Comparison of ENCODE assay signal across 12 cellular contexts in genomic region chr3:136932978-136933812, GRCh38. TPM values are rescaled to one million over a fixed set of nuclear protein-coding genes. Genes with fewer than 3 reads are reported as not detected.
DNase-seq lines count a peak whose midpoint lies in the region; ATAC-seq and TF ChIP-seq lines count a peak whose summit lies in the region.
"Had no signal": no experiment of that assay in that cellular context is flagged by ENCODE, and none has a peak within 500 bp of the region (broad histone marks: within the 10 kb centered on the region; RNA-seq: fewer than 3 reads in every experiment).

No MANE protein-coding gene starts in this region.

- H3K27ac Mint-ChIP-seq in stimulated activated naive CD8-positive, alpha-beta T cell treated with anti-CD3 and anti-CD28 coated beads, Interleukin-15, amount 100 ng/mL, for 72 hours: peak overlapping the region; percentile 71 to 87

- H3K27ac ChIP-seq in heart right ventricle: peak overlapping the region in 4 of 10 donors; percentile 0 to 67 (median 8)
- H3K27ac ChIP-seq: neutrophil had no signal

- peak; percentile 21 to 48 for ATAC-seq in activated T-cell treated with anti-CD3 and anti-CD28 coated beads, Interleukin-2, amount 50 U/mL, for 4 hours
- ATAC-seq in HG03378 (IDR thresholded peaks at IDR 0.05; ENCODE audit: unreplicated experiment): peak; percentile 28
- peak; percentile 62 for ATAC-seq in stimulated activated naive CD8-positive, alpha-beta T cell treated with anti-CD3 and anti-CD28 coated beads, Interleukin-15, amount 100 ng/mL, for 72 hours
- ATAC-seq in heart right ventricle: no peak
- ATAC-seq: K562 had no signal

- WGBS in heart right ventricle, 2 donors: 81 to 86% methylated on average over 2 of the region's 2 CpGs

- peaks cover 61% of the 10 kb centered on the region for H3K4me1 Mint-ChIP-seq in activated T-cell treated with anti-CD3 and anti-CD28 coated beads, Interleukin-2, amount 50 U/mL, for 4 hours (ENCODE audit: low read depth)
- peaks cover 47% of the 10 kb centered on the region for H3K4me1 Mint-ChIP-seq in stimulated activated naive CD8-positive, alpha-beta T cell treated with anti-CD3 and anti-CD28 coated beads, Interleukin-15, amount 100 ng/mL, for 72 hours

- H3K4me3 ChIP-seq in epithelial cell of esophagus (ENCODE audit: low read length) (peak overlapping the region; percentile 60), heart right ventricle (peak overlapping the region in 5 of 10 donors; percentile 42 to 51 (median 45))
- H3K4me3 ChIP-seq: K562 had no signal

- TF ChIP-seq CTCF in epithelial cell of esophagus (IDR thresholded peaks at IDR 0.05; ENCODE audit: insufficient read depth, low read depth, low read length, missing control alignments) (no peak), heart right ventricle (IDR thresholded peaks at IDR 0.05) (no peak)

- H3K36me3 Mint-ChIP-seq in activated T-cell treated with anti-CD3 and anti-CD28 coated beads, Interleukin-2, amount 50 U/mL, for 4 hours (ENCODE audit: insufficient read depth): peaks cover 40% of the 10 kb centered on the region

- no peak overlapping the region for H3K4me3 Mint-ChIP-seq in activated T-cell treated with anti-CD3 and anti-CD28 coated beads, Interleukin-2, amount 50 U/mL, for 4 hours
- H3K4me3 Mint-ChIP-seq in stimulated activated naive CD8-positive, alpha-beta T cell treated with anti-CD3 and anti-CD28 coated beads, Interleukin-15, amount 100 ng/mL, for 72 hours: no peak overlapping the region

- no peaks in the 10 kb centered on the region for H3K9me3 Mint-ChIP-seq in activated T-cell treated with anti-CD3 and anti-CD28 coated beads, Interleukin-2, amount 50 U/mL, for 4 hours
- peaks cover 5 to 7% of the 10 kb centered on the region in 2 donors for H3K9me3 Mint-ChIP-seq in stimulated activated naive CD8-positive, alpha-beta T cell treated with anti-CD3 and anti-CD28 coated beads, Interleukin-15, amount 100 ng/mL, for 72 hours

- H3K36me3 ChIP-seq in heart right ventricle: peaks cover 0 to 31% (median 3%) of the 10 kb centered on the region in 9 donors

- peaks cover 0 to 11% (median 0%) of the 10 kb centered on the region in 11 donors for H3K9me3 ChIP-seq in heart right ventricle
- H3K9me3 ChIP-seq: neutrophil had no signal

- H3K27me3 Mint-ChIP-seq in activated T-cell treated with anti-CD3 and anti-CD28 coated beads, Interleukin-2, amount 50 U/mL, for 4 hours (ENCODE audit: low read depth): no peaks in the 10 kb centered on the region
- no peaks in the 10 kb centered on the region for H3K27me3 Mint-ChIP-seq in stimulated activated naive CD8-positive, alpha-beta T cell treated with anti-CD3 and anti-CD28 coated beads, Interleukin-15, amount 100 ng/mL, for 72 hours

- peaks cover 0 to 75% (median 45%) of the 10 kb centered on the region in 9 donors for H3K4me1 ChIP-seq in heart right ventricle

- intact Hi-C loops in heart right ventricle (cut with DNase I): loop anchor here in 2 of 10 donors (5.0 to 10.0 kb wide), 2 partner anchors 68 to 71 kb away; partner anchors contain the start of gene NCK1 (in 2 of the 2)

- DNase-seq in activated T-cell treated with anti-CD3 and anti-CD28 coated beads, Interleukin-2, amount 50 U/mL, for 4 hours: no peak
- DNase-seq in activated T-cell treated with anti-CD3 and anti-CD28 coated beads, Interleukin-2, amount 50 U/mL, for 1 hour: no peak
- DNase-seq in epithelial cell of esophagus (ENCODE audit: low read depth) (no peak), heart right ventricle (no peak), activated gamma-delta T cell (lab: John Stamatoyannopoulos, UW) (no peak)
- DNase-seq in stimulated activated naive CD8-positive, alpha-beta T cell treated with anti-CD3 and anti-CD28 coated beads, Interleukin-15, amount 100 ng/mL, for 72 hours: no peak
- DNase-seq in activated CD8-positive, alpha-beta memory T cell treated with anti-CD3 and anti-CD28 coated beads, Interleukin-2, amount 50 U/mL, for 48 hours: no peak
- DNase-seq: NCI-H1930; stimulated activated naive CD4-positive, alpha-beta T cell had no signal

- no peaks in the 10 kb centered on the region for H3K27me3 ChIP-seq in heart right ventricle
- H3K27me3 ChIP-seq: neutrophil had no signal

RNA-seq across cellular contexts. Expression of gene IL20RB, which starts 24.6 kb away (rescaled TPM):
- 1 to 10 TPM; 1.0 to 1.5 (median 1.1) TPM for total RNA-seq in activated T-cell treated with anti-CD3 and anti-CD28 coated beads, Interleukin-2, amount 50 U/mL, for 4 hours
- total RNA-seq in heart right ventricle: under 1 TPM in 8 of 10 donors, not detected in 2; 0.12 to 0.64 (median 0.32) TPM
- under 1 TPM; 0.66 to 0.71 TPM for polyA plus RNA-seq in heart right ventricle

Comparison
In these comparisons a context has a peak if more than half of its experiments do, and no peak if none do; other contexts are left out.
1. ATAC-seq: peak in activated T-cell treated with anti-CD3 and anti-CD28 coated beads, Interleukin-2, amount 50 U/mL, for 4 hours (2 of 2), HG03378 (single experiment) and stimulated activated naive CD8-positive, alpha-beta T cell treated with anti-CD3 and anti-CD28 coated beads, Interleukin-15, amount 100 ng/mL, for 72 hours (single experiment); none in heart right ventricle (0 of 8).